ENCODE assay signal across 2 cellular contexts in the genomic region with DNA sequence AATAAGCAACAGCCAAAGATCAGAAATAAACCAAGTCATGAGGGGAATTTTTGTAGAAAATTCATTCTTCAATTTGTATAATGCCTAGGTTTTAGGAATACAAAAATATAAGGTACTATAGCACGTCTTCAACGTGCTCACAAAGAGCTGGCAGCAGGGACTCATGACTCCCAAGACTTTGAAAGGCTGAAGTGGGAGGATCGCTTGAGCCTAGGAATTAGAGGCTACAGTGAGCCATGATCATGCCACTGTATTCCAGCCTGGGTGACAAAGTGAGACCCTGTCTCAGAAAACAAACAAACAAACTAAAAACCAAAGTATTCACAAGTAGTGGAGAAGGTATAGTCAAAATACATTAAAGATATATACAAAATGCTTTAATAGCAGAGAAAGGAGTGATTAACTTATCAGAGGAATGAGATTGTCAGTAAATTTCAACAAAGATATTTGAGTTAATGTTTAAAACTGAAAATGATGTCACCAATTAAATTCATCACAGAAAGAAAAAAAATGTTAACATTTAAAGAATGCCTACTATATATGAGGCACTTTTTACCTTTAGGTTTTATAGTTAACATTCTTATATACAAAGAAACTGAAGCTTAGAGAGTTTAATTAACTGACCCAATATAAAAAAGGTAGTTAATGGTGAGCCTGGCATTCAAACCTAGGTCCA.
TF ChIP-seq lines count a peak whose summit lies in the region.

No MANE protein-coding gene starts in this region.

TF ChIP-seq in HCT116, 20 proteins besides CTCF, POLR2A, EP300 and RAD21:
- TF ChIP-seq YY1 (IDR thresholded peaks at IDR 0.05; ENCODE audit: extremely low read depth, insufficient replicate concordance, low read depth, low read length) (no peak), JUND (IDR thresholded peaks at IDR 0.05) (no peak), ZNF274 (IDR thresholded peaks at IDR 0.05; ENCODE audit: low read depth, low read length) (no peak), SRF (IDR thresholded peaks at IDR 0.05; ENCODE audit: low read depth) (no peak), TCF7L2 (IDR thresholded peaks at IDR 0.05; ENCODE audit: borderline replicate concordance, extremely low read depth, insufficient read depth, insufficient read length) (no peak), EGR1 (IDR thresholded peaks at IDR 0.05; ENCODE audit: low read depth) (no peak), ZBTB33 (IDR thresholded peaks at IDR 0.05; ENCODE audit: extremely low read depth, insufficient replicate concordance, low read length) (no peak), EZH2phosphoT487 (IDR thresholded peaks at IDR 0.05; ENCODE audit: borderline replicate concordance) (no peak), ELF1 (IDR thresholded peaks at IDR 0.05; ENCODE audit: borderline replicate concordance, low read depth) (no peak), ZFX (IDR thresholded peaks at IDR 0.05) (no peak), EZH2 (IDR thresholded peaks at IDR 0.05) (no peak), CBX3 (IDR thresholded peaks at IDR 0.05; ENCODE audit: low read depth) (no peak), FOSL1 (IDR thresholded peaks at IDR 0.05; ENCODE audit: low read depth) (no peak), CEBPB (IDR thresholded peaks at IDR 0.05; ENCODE audit: low read depth) (no peak), SP1 (IDR thresholded peaks at IDR 0.05; ENCODE audit: low read depth) (no peak), POLR2AphosphoS5 (IDR thresholded peaks at IDR 0.05; ENCODE audit: low read depth, low read length) (no peak)
- TF ChIP-seq, protein P1, sequence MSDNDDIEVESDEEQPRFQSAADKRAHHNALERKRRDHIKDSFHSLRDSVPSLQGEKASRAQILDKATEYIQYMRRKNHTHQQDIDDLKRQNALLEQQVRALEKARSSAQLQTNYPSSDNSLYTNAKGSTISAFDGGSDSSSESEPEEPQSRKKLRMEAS (IDR thresholded peaks at IDR 0.05) = no peak
- TF ChIP-seq, protein P2, sequence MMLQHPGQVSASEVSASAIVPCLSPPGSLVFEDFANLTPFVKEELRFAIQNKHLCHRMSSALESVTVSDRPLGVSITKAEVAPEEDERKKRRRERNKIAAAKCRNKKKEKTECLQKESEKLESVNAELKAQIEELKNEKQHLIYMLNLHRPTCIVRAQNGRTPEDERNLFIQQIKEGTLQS (IDR thresholded peaks at IDR 0.05) = no peak

TF ChIP-seq in HepG2, 621 proteins besides CTCF, POLR2A, EP300 and RAD21:
- TF ChIP-seq MAFF (IDR thresholded peaks at IDR 0.05; ENCODE audit: low read depth, low read length) (no peak), ZBTB3 (CRISPR knock-in tag; IDR thresholded peaks at IDR 0.05; ENCODE audit: borderline replicate concordance, low read depth) (no peak), ATF7 (IDR thresholded peaks at IDR 0.05) (peak; percentile 78), ATF7 (CRISPR knock-in tag; IDR thresholded peaks at IDR 0.05) (no peak), ZNF770 (CRISPR knock-in tag; IDR thresholded peaks at IDR 0.05) (peak; percentile 85)
TF ChIP-seq in HepG2: peak in this region for 2.
